21 cellular contexts compared by ENCODE assay signal in the genomic region with DNA sequence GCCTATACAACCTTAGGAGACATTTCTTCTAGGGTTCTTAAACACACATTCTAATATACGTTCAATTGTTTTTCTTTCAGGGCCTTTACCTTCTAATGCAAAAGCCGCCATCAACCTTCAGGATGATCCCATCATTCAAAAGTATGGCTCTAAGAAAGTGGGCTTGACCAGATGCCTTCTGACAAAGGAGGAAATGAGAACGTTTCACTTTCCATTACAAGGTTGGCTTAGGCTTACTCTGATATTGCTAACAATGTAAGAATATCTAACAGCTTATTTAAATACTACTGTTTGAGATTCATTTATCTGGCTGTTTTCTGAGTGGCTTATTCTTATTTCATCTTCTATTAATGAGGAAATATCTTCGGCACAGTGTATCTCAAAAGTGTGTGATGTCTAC. TPM values are rescaled to one million over a fixed set of nuclear protein-coding genes. Genes with fewer than 3 reads are reported as not detected.
"Had no signal": no experiment of that assay in that cellular context is flagged by ENCODE, and none has a peak within 500 bp of the region (broad histone marks: within the 10 kb centered on the region; RNA-seq: fewer than 3 reads in every experiment).

No MANE protein-coding gene starts in this region.

- H3K4me3 Mint-ChIP-seq: naive B cell, neural crest cell had no signal

- DNase-seq: cortex of kidney; effector memory CD4-positive, alpha-beta T cell; gastrocnemius medialis; heart right ventricle; hypothalamus; kidney glomerular epithelial cell; mesendoderm; naive B cell; posterior cingulate gyrus; spleen; stimulated activated CD4-positive, alpha-beta T cell treated with anti-CD3 and anti-CD28 coated beads, Interleukin-2, amount 100 ng/mL, for 24 hours; stimulated activated naive CD4-positive, alpha-beta T cell; stomach; substantia nigra; transverse colon had no signal

- H3K36me3 Mint-ChIP-seq: naive B cell had no signal

- H3K4me1 ChIP-seq: esophagus muscularis mucosa, gastrocnemius medialis, transverse colon had no signal

- H3K4me1 Mint-ChIP-seq: naive B cell, neural crest cell had no signal

- H3K36me3 ChIP-seq: gastrocnemius medialis, thoracic aorta, transverse colon had no signal

- H3K9me3 Mint-ChIP-seq: naive B cell, neural crest cell had no signal

- H3K9me3 ChIP-seq: esophagus muscularis mucosa, gastrocnemius medialis, heart right ventricle, spleen, stomach, thoracic aorta, transverse colon had no signal

- H3K27me3 ChIP-seq: esophagus muscularis mucosa, gastrocnemius medialis, heart right ventricle, spleen, stomach, transverse colon had no signal

- H3K27me3 Mint-ChIP-seq: naive B cell had no signal

- H3K4me3 ChIP-seq: esophagus muscularis mucosa, gastrocnemius medialis, heart right ventricle, spleen, stomach, thoracic aorta, transverse colon had no signal

- ATAC-seq: gastrocnemius medialis, heart right ventricle, sciatic nerve had no signal

- H3K27ac ChIP-seq: epithelial cell of prostate, esophagus muscularis mucosa, gastrocnemius medialis, heart right ventricle, spleen, stomach, thoracic aorta, transverse colon had no signal

RNA-seq across cellular contexts. Expression of gene ACSM3, which starts 57.9 kb away (rescaled TPM):
- total RNA-seq: lung microvascular endothelial cell had no signal
